ENCODE assay signal across 8 cellular contexts in genomic region chr2:156331572-156332451, GRCh38. TPM values are rescaled to one million over a fixed set of nuclear protein-coding genes. Genes with fewer than 3 reads are reported as not detected.
DNase-seq lines count a peak whose midpoint lies in the region; ATAC-seq and TF ChIP-seq lines count a peak whose summit lies in the region.

No MANE protein-coding gene starts in this region.

- H3K27me3 ChIP-seq in vagina = no peaks in the 10 kb centered on the region

- ATAC-seq in GM19023 (IDR thresholded peaks at IDR 0.05; ENCODE audit: unreplicated experiment) (peak; percentile 0), HG02610 (IDR thresholded peaks at IDR 0.05; ENCODE audit: unreplicated experiment) (no peak)

- no peaks in the 10 kb centered on the region for H3K9me3 ChIP-seq in vagina

- TF ChIP-seq CTCF in vagina (IDR thresholded peaks at IDR 0.05) = no peak

- peak overlapping the region; percentile 100 for H3K27ac ChIP-seq in vagina

- TF ChIP-seq POLR2A in vagina (IDR thresholded peaks at IDR 0.05) = no peak

- H3K4me1 ChIP-seq in vagina = peaks cover 12% of the 10 kb centered on the region

- intact Hi-C loops in vagina (cut with DNase I) = loop anchor here (5.0 kb wide), 1 partner anchor 370 kb away; no protein-coding TSS in a partner anchor

- DNase-seq in Ammon's horn (ENCODE audit: low spot score) (peak; percentile 70), NCI-H2196 (lab: John Stamatoyannopoulos, UW; ENCODE audit: unreplicated experiment) (peak; percentile 55), fibroblast of gingiva (ENCODE audit: low read depth) (peak; percentile 93), myocyte (ENCODE audit: low read depth) (peak; percentile 46), vagina (ENCODE audit: extremely low spot score in 2 of 2) (peak in 1 of 2 donors; percentile 93)
- DNase-seq in activated CD8-positive, alpha-beta memory T cell treated with anti-CD3 and anti-CD28 coated beads for 24 hours = peak; percentile 69

- H3K36me3 ChIP-seq in vagina = peaks cover 0 to 3% of the 10 kb centered on the region in 2 donors

- peak overlapping the region; percentile 89 for H3K4me3 ChIP-seq in vagina

RNA-seq across cellular contexts. Expression of gene NR4A2, which starts 0.7 kb away (rescaled TPM):
- 0.08 TPM in 1 of 2 replicates, not detected in the other for total RNA-seq in myocyte
- polyA plus RNA-seq in myocyte (2012) = 0.33 TPM
- total RNA-seq in vagina = 17.2 TPM

Comparison
In these comparisons a context has a peak if more than half of its experiments do, and no peak if none do; other contexts are left out.
1. RNA of gene NR4A2, which starts 0.7 kb away (total RNA-seq): 17.2 TPM in vagina (single experiment); 0.08 TPM in myocyte; every median in the first group is over 10 times any median in the second.